In genomic region chr7:18638594-18639452, GRCh38 we compare ENCODE assay signal across 10 cellular contexts.
DNase-seq lines count a peak whose midpoint lies in the region; ATAC-seq, FAIRE-seq and TF ChIP-seq lines count a peak whose summit lies in the region.
"Had no signal": no experiment of that assay in that cellular context is flagged by ENCODE, and none has a peak within 500 bp of the region (broad histone marks: within the 10 kb centered on the region; RNA-seq: fewer than 3 reads in every experiment).

No MANE protein-coding gene starts in this region.

- no peak for TF ChIP-seq CTCF in pancreas (IDR thresholded peaks at IDR 0.05)

- H3K4me1 Mint-ChIP-seq in dendritic cell treated with granulocyte-macrophage colony-stimulating factor and Interleukin-4, amounts not matched to agents 40 ng/mL and 50 ng/mL, for 4 days (ENCODE audit: low read depth) = peaks cover 43% of the 10 kb centered on the region
- no peaks in the 10 kb centered on the region for H3K4me1 Mint-ChIP-seq in immature natural killer cell
- H3K4me1 Mint-ChIP-seq: T-cell had no signal

- no peak overlapping the region for H3K4me3 Mint-ChIP-seq in dendritic cell treated with granulocyte-macrophage colony-stimulating factor and Interleukin-4, amounts not matched to agents 40 ng/mL and 50 ng/mL, for 4 days
- H3K4me3 Mint-ChIP-seq in immature natural killer cell = no peak overlapping the region
- H3K4me3 Mint-ChIP-seq: T-cell had no signal

- DNase-seq in COLO829 (ENCODE audit: low spot score) (peak; percentile 73), NCI-H524 treated with DMSO at 0.1 percent for 48 hours (lab: John Stamatoyannopoulos, UW) (peak; percentile 5), pancreas (no peak), immature natural killer cell (no peak), HK-2 (ENCODE audit: unreplicated experiment) (no peak)
- no peak for DNase-seq in stimulated activated CD4-positive, alpha-beta T cell treated with anti-CD3 and anti-CD28 coated beads, Interleukin-4, amount 100 ng/mL, for 4 hours
- DNase-seq: T-cell had no signal

- H3K27ac Mint-ChIP-seq in dendritic cell treated with granulocyte-macrophage colony-stimulating factor and Interleukin-4, amounts not matched to agents 40 ng/mL and 50 ng/mL, for 4 days = peak overlapping the region; percentile 80
- no peak overlapping the region for H3K27ac Mint-ChIP-seq in immature natural killer cell

- no peaks in the 10 kb centered on the region for H3K36me3 ChIP-seq in pancreas

- no peaks in the 10 kb centered on the region for H3K27me3 Mint-ChIP-seq in dendritic cell treated with granulocyte-macrophage colony-stimulating factor and Interleukin-4, amounts not matched to agents 40 ng/mL and 50 ng/mL, for 4 days
- no peaks in the 10 kb centered on the region for H3K27me3 Mint-ChIP-seq in immature natural killer cell (ENCODE audit: low read depth in 3 of 3)
- H3K27me3 Mint-ChIP-seq: T-cell had no signal

- intact Hi-C loops in dendritic cell treated with granulocyte-macrophage colony-stimulating factor and Interleukin-4, amounts not matched to agents 40 ng/mL and 50 ng/mL, for 4 days (cut with micrococcal nuclease) = no loop called here
- intact Hi-C loops in pancreas (cut with DNase I) = no loop called here

- H3K27me3 ChIP-seq in pancreas = no peaks in the 10 kb centered on the region

- 52 to 60% methylated on average over 4 of the region's 4 CpGs for WGBS in pancreas, 2 donors

- no peak for FAIRE-seq in pancreas (lab: Jason Lieb, UNC)
- FAIRE-seq: colon had no signal

- peak in 3 of 4 donors; percentile 54 to 87 (median 73) for ATAC-seq in pancreas
- ATAC-seq in HG03378 (IDR thresholded peaks at IDR 0.05; ENCODE audit: unreplicated experiment) = no peak

- no peaks in the 10 kb centered on the region for H3K9me3 ChIP-seq in pancreas

- no peaks in the 10 kb centered on the region for H3K4me1 ChIP-seq in pancreas

- peaks cover 8% of the 10 kb centered on the region for H3K9me3 Mint-ChIP-seq in dendritic cell treated with granulocyte-macrophage colony-stimulating factor and Interleukin-4, amounts not matched to agents 40 ng/mL and 50 ng/mL, for 4 days
- no peaks in the 10 kb centered on the region for H3K9me3 Mint-ChIP-seq in immature natural killer cell
- H3K9me3 Mint-ChIP-seq: T-cell had no signal

- H3K27ac ChIP-seq in pancreas = peak overlapping the region in 1 of 4 donors; percentile 42

- H3K36me3 Mint-ChIP-seq in dendritic cell treated with granulocyte-macrophage colony-stimulating factor and Interleukin-4, amounts not matched to agents 40 ng/mL and 50 ng/mL, for 4 days (ENCODE audit: low read depth) = peaks cover 13% of the 10 kb centered on the region
- H3K36me3 Mint-ChIP-seq in immature natural killer cell = peaks cover 0 to 13% (median 9%) of the 10 kb centered on the region in 3 donors
- H3K36me3 Mint-ChIP-seq: T-cell had no signal

- no peak overlapping the region for H3K4me3 ChIP-seq in pancreas

Comparison
In these comparisons a context has a peak if more than half of its experiments do, and no peak if none do; other contexts are left out.
1. DNase-seq: peak in COLO829 (single experiment) and NCI-H524 treated with DMSO at 0.1 percent for 48 hours (single experiment); none in pancreas (0 of 6), stimulated activated CD4-positive, alpha-beta T cell treated with anti-CD3 and anti-CD28 coated beads, Interleukin-4, amount 100 ng/mL, for 4 hours (0 of 2), immature natural killer cell (0 of 3) and HK-2 (single experiment).